Comparison of ENCODE assay signal across 13 cellular contexts in genomic region chrX:17654116-17654515, GRCh38.
DNase-seq lines count a peak whose midpoint lies in the region; ATAC-seq and TF ChIP-seq lines count a peak whose summit lies in the region.
"Had no signal": no experiment of that assay in that cellular context is flagged by ENCODE, and none has a peak within 500 bp of the region (broad histone marks: within the 10 kb centered on the region; RNA-seq: fewer than 3 reads in every experiment).

No MANE protein-coding gene starts in this region.

- peaks cover 23% of the 10 kb centered on the region for H3K4me1 Mint-ChIP-seq in activated T-cell treated with anti-CD3 and anti-CD28 coated beads, Interleukin-2, amount 50 U/mL, for 4 hours (ENCODE audit: low read depth)
- H3K4me1 Mint-ChIP-seq in naive thymus-derived CD4-positive, alpha-beta T cell, result peaks cover 8 to 32% (median 29%) of the 10 kb centered on the region in 7 donors

- no peaks in the 10 kb centered on the region for H3K36me3 Mint-ChIP-seq in activated T-cell treated with anti-CD3 and anti-CD28 coated beads, Interleukin-2, amount 50 U/mL, for 4 hours (ENCODE audit: insufficient read depth)
- H3K36me3 Mint-ChIP-seq in naive thymus-derived CD4-positive, alpha-beta T cell, result peaks cover 0 to 4% (median 0%) of the 10 kb centered on the region in 5 donors

- 72% methylated on average over 3 of the region's 3 CpGs for WGBS in mammary epithelial cell (ENCODE audit: low coverage, missing lambda C conversion rate)

- no peaks in the 10 kb centered on the region for H3K9me3 ChIP-seq in naive thymus-derived CD4-positive, alpha-beta T cell (ENCODE audit: control insufficient read depth in 2 of 3, low read length in 3 of 3)
- no peaks in the 10 kb centered on the region for H3K9me3 ChIP-seq in mammary epithelial cell (replicated peaks; ENCODE audit: insufficient read depth, low read length)
- H3K9me3 ChIP-seq: heart right ventricle, left ventricle myocardium inferior had no signal

- ATAC-seq in activated T-cell treated with anti-CD3 and anti-CD28 coated beads, Interleukin-2, amount 50 U/mL, for 4 hours, result peak; percentile 36 to 58
- peak; percentile 80 for ATAC-seq in naive thymus-derived CD4-positive, alpha-beta T cell
- no peak for ATAC-seq in GM18517 (IDR thresholded peaks at IDR 0.05; ENCODE audit: unreplicated experiment)
- ATAC-seq: heart right ventricle had no signal

- dilution Hi-C loops in mammary epithelial cell (cut with HindIII; ENCODE audit: low sequenced_read_pairs), result no loop called here

- H3K27ac Mint-ChIP-seq in naive thymus-derived CD4-positive, alpha-beta T cell, result peak overlapping the region in 4 of 9 donors; percentile 19 to 87 (median 69)

- CTCF ChIA-PET in naive thymus-derived CD4-positive, alpha-beta T cell (lab: Charles Lee), result no interaction called here
- CTCF ChIA-PET in mammary epithelial cell (lab: Charles Lee; ENCODE audit: low non-redundant PET), result no interaction called here

- H3K27ac ChIP-seq in naive thymus-derived CD4-positive, alpha-beta T cell (ENCODE audit: low read depth, low read length), result no peak overlapping the region
- no peak overlapping the region for H3K27ac ChIP-seq in mammary epithelial cell (ENCODE audit: insufficient read depth, low read depth, low read length)
- H3K27ac ChIP-seq: 22Rv1, heart right ventricle, left ventricle myocardium inferior, skin epidermis had no signal

- no peaks in the 10 kb centered on the region for H3K36me3 ChIP-seq in naive thymus-derived CD4-positive, alpha-beta T cell (ENCODE audit: control insufficient read depth in 2 of 3, insufficient read depth in 3 of 3, low read length in 3 of 3)
- no peaks in the 10 kb centered on the region for H3K36me3 ChIP-seq in mammary epithelial cell (ENCODE audit: insufficient read depth, low read length)
- H3K36me3 ChIP-seq: heart right ventricle, left ventricle myocardium inferior had no signal

- no peak overlapping the region for H3K4me2 ChIP-seq in mammary epithelial cell (ENCODE audit: insufficient read depth, low read depth, low read length)

- no peaks in the 10 kb centered on the region for H4K20me1 ChIP-seq in mammary epithelial cell (ENCODE audit: insufficient read depth, low read length)

- intact Hi-C loops in naive thymus-derived CD4-positive, alpha-beta T cell (cut with micrococcal nuclease), result loop anchor here in 1 of 2 donors (2.0 to 5.0 kb wide), 2 partner anchors 21 to 83 kb away; partner anchors contain the start of gene SCML1
- intact Hi-C loops in mammary epithelial cell (cut with micrococcal nuclease), result no loop called here

- POLR2A ChIA-PET in naive thymus-derived CD4-positive, alpha-beta T cell (lab: Charles Lee), result no interaction called here

- H3K9me3 Mint-ChIP-seq in activated T-cell treated with anti-CD3 and anti-CD28 coated beads, Interleukin-2, amount 50 U/mL, for 4 hours, result no peaks in the 10 kb centered on the region
- H3K9me3 Mint-ChIP-seq in naive thymus-derived CD4-positive, alpha-beta T cell, result peaks cover 0 to 10% (median 0%) of the 10 kb centered on the region in 11 donors

- BruUV-seq in mammary epithelial cell (replicated peaks; lab: Mats Ljungman, UMichigan), result no TSS peak

- H3K4me3 Mint-ChIP-seq in activated T-cell treated with anti-CD3 and anti-CD28 coated beads, Interleukin-2, amount 50 U/mL, for 4 hours, result peak overlapping the region; percentile 37
- H3K4me3 Mint-ChIP-seq in naive thymus-derived CD4-positive, alpha-beta T cell, result peak overlapping the region in 8 of 10 donors; percentile 39 to 91 (median 81)

- H3K4me3 ChIP-seq in naive thymus-derived CD4-positive, alpha-beta T cell (ENCODE audit: low read length), result no peak overlapping the region
- no peak overlapping the region for H3K4me3 ChIP-seq in mammary epithelial cell (replicated peaks in 1 of 3; ENCODE audit: insufficient read depth in 1 of 3, low read depth in 2 of 3, low read length in 3 of 3)
- H3K4me3 ChIP-seq: heart right ventricle, left ventricle myocardium inferior, skin epidermis had no signal

- H3K79me2 ChIP-seq in mammary epithelial cell (ENCODE audit: insufficient read depth, low read length), result no peaks in the 10 kb centered on the region

- H2AFZ ChIP-seq in mammary epithelial cell (ENCODE audit: low read depth, low read length), result no peak overlapping the region

- no peak overlapping the region for H3K9ac ChIP-seq in mammary epithelial cell (ENCODE audit: insufficient read depth, low read length)

- DNase-seq in DMS 273 (lab: John Stamatoyannopoulos, UW; ENCODE audit: unreplicated experiment), result peak; percentile 10
- no peak for DNase-seq in DMS 273 treated with DMSO at 0.1 percent for 48 hours (lab: John Stamatoyannopoulos, UW)
- DNase-seq in activated T-cell treated with anti-CD3 and anti-CD28 coated beads, Interleukin-2, amount 50 U/mL, for 4 hours, result peak; percentile 45
- peak in 7 of 9 donors; percentile 10 to 50 (median 15) for DNase-seq in naive thymus-derived CD4-positive, alpha-beta T cell
- DNase-seq in stimulated activated naive CD4-positive, alpha-beta T cell treated with Interleukin-2 at 50 U/mL for 16 hours (lab: John Stamatoyannopoulos, UW), result peak; percentile 17
- no peak for DNase-seq in mammary epithelial cell
- no peak for DNase-seq in NCI-H524 (lab: John Stamatoyannopoulos, UW)
- DNase-seq: heart right ventricle, left ventricle myocardium inferior, NCI-H345 had no signal

- H3K27me3 Mint-ChIP-seq in activated T-cell treated with anti-CD3 and anti-CD28 coated beads, Interleukin-2, amount 50 U/mL, for 4 hours (ENCODE audit: low read depth), result peaks cover 4% of the 10 kb centered on the region
- H3K27me3 Mint-ChIP-seq in naive thymus-derived CD4-positive, alpha-beta T cell, result no peaks in the 10 kb centered on the region

- no peak for TF ChIP-seq CTCF in mammary epithelial cell (conservative IDR thresholded peaks at IDR 0.05 in 1 of 2, IDR thresholded peaks at IDR 0.05 in 1 of 2; ENCODE audit: extremely low read depth in 1 of 2, insufficient read depth in 1 of 2, low read depth in 1 of 2, low read length in 2 of 2)

- in situ Hi-C loops in mammary epithelial cell (cut with MboI; ENCODE audit: low sequenced_read_pairs in 2 of 2), result no loop called here

- no peaks in the 10 kb centered on the region for H3K27me3 ChIP-seq in naive thymus-derived CD4-positive, alpha-beta T cell (ENCODE audit: control insufficient read depth in 2 of 2, insufficient read depth in 2 of 2, low read length in 2 of 2)
- H3K27me3 ChIP-seq in mammary epithelial cell (ENCODE audit: insufficient read depth, low read length), result no peaks in the 10 kb centered on the region

- peaks cover 7 to 20% of the 10 kb centered on the region in 2 donors for H3K4me1 ChIP-seq in naive thymus-derived CD4-positive, alpha-beta T cell (ENCODE audit: control insufficient read depth in 2 of 2, insufficient read depth in 2 of 2, low read length in 2 of 2)
- H3K4me1 ChIP-seq in mammary epithelial cell (ENCODE audit: insufficient read depth, low read length), result peaks cover 3% of the 10 kb centered on the region

Comparison
In these comparisons a context has a peak if more than half of its experiments do, and no peak if none do; other contexts are left out.
1. DNase-seq: peak in DMS 273 (single experiment), activated T-cell treated with anti-CD3 and anti-CD28 coated beads, Interleukin-2, amount 50 U/mL, for 4 hours (single experiment), naive thymus-derived CD4-positive, alpha-beta T cell (7 of 9) and stimulated activated naive CD4-positive, alpha-beta T cell treated with Interleukin-2 at 50 U/mL for 16 hours (single experiment); none in DMS 273 treated with DMSO at 0.1 percent for 48 hours (single experiment), mammary epithelial cell (single experiment) and NCI-H524 (0 of 2).